12 cellular contexts compared by ENCODE assay signal in the genomic region with DNA sequence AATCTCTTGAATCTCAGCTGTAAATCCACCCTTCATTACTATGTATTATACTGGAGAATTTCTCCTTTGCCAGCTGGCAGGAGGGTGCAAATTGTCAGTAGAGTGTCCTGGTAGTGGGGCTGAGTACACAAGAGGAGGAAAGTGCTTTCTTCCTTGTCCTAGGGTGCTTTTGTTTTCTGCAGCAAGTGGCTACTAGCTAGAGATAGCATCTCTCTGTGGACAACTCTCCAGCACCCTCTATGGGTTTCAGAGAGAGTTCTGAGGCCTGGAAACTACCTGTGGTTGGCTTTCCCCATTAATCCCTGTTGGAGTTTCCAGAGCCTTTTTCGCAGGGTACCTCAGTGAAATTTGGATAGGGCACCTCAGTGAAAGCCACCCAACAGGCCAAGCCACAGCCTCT.
DNase-seq lines count a peak whose midpoint lies in the region; ATAC-seq and TF ChIP-seq lines count a peak whose summit lies in the region.
"Had no signal": no experiment of that assay in that cellular context is flagged by ENCODE, and none has a peak within 500 bp of the region (broad histone marks: within the 10 kb centered on the region; RNA-seq: fewer than 3 reads in every experiment).

No MANE protein-coding gene starts in this region.

- no peaks in the 10 kb centered on the region for H3K4me1 Mint-ChIP-seq in stimulated activated naive B cell treated with anti-CD40 and anti-IgM and Interleukin-4, amounts not matched to agents 10 μg/mL and 1 μg/mL and 100 μg/mL, for 72 hours
- H3K4me1 Mint-ChIP-seq in stimulated activated naive CD8-positive, alpha-beta T cell treated with anti-CD3 and anti-CD28 coated beads, Interleukin-15, amount 100 ng/mL, for 72 hours = no peaks in the 10 kb centered on the region

- TF ChIP-seq CTCF in GM12874 (IDR thresholded peaks at IDR 0.05; ENCODE audit: insufficient read depth, low read depth, low read length) = peak; percentile 47
- peak; percentile 57 for TF ChIP-seq CTCF in OCI-LY7 (conservative IDR thresholded peaks at IDR 0.05; ENCODE audit: low read length)
- no peak for TF ChIP-seq CTCF in gastroesophageal sphincter (IDR thresholded peaks at IDR 0.05)

- ATAC-seq in HG02938 (IDR thresholded peaks at IDR 0.05; ENCODE audit: unreplicated experiment) (no peak), gastroesophageal sphincter (no peak)
- no peak for ATAC-seq in stimulated activated naive B cell treated with anti-CD40 and anti-IgM and Interleukin-4, amounts not matched to agents 10 μg/mL and 1 μg/mL and 100 μg/mL, for 72 hours (replicated peaks)
- no peak for ATAC-seq in stimulated activated naive CD8-positive, alpha-beta T cell treated with anti-CD3 and anti-CD28 coated beads, Interleukin-15, amount 100 ng/mL, for 72 hours
- ATAC-seq: natural killer cell treated with Interleukin-12 subunit alpha and Interleukin-12 subunit beta and Interleukin-15 and Interleukin-18, amount 100 ng/mL, for 72 hours had no signal

- H4K20me1 ChIP-seq in OCI-LY7 (ENCODE audit: insufficient read depth, low read length) = no peaks in the 10 kb centered on the region

- H2AFZ ChIP-seq in OCI-LY7 (ENCODE audit: low read length) = no peak overlapping the region

- no peak overlapping the region for H3K4me2 ChIP-seq in OCI-LY7 (ENCODE audit: low read length)

- no peak for TF ChIP-seq EP300 in gastroesophageal sphincter (IDR thresholded peaks at IDR 0.05)

- DNase-seq in ACHN (peak; percentile 14), OCI-LY7 (ENCODE audit: low spot score) (no peak), fibroblast of peridontal ligament (ENCODE audit: extremely low read depth) (peak; percentile 15)
- DNase-seq in stimulated activated naive B cell treated with anti-CD40 and anti-IgM and Interleukin-4, amounts not matched to agents 10 μg/mL and 1 μg/mL and 100 μg/mL, for 72 hours = no peak
- DNase-seq in stimulated activated naive CD8-positive, alpha-beta T cell treated with anti-CD3 and anti-CD28 coated beads, Interleukin-15, amount 100 ng/mL, for 72 hours = no peak
- DNase-seq: DMS153 had no signal

- H3K9me2 ChIP-seq in OCI-LY7 (ENCODE audit: insufficient read depth, low read length) = no peaks in the 10 kb centered on the region

- no peak overlapping the region for H3K4me3 ChIP-seq in OCI-LY7 (ENCODE audit: low read depth, low read length, poor library complexity, severe bottlenecking)
- no peak overlapping the region for H3K4me3 ChIP-seq in gastroesophageal sphincter
- H3K4me3 ChIP-seq: SJSA1 had no signal

- 71% methylated on average over 1 of the region's 1 CpG; no CpG with 5 or more reads in 1 of the 2 donors for WGBS in gastroesophageal sphincter (ENCODE audit: low coverage in 1 of 2), 2 donors

- H3K27me3 Mint-ChIP-seq in stimulated activated naive B cell treated with anti-CD40 and anti-IgM and Interleukin-4, amounts not matched to agents 10 μg/mL and 1 μg/mL and 100 μg/mL, for 72 hours = no peaks in the 10 kb centered on the region
- H3K27me3 Mint-ChIP-seq in stimulated activated naive CD8-positive, alpha-beta T cell treated with anti-CD3 and anti-CD28 coated beads, Interleukin-15, amount 100 ng/mL, for 72 hours = no peaks in the 10 kb centered on the region
- H3K27me3 Mint-ChIP-seq: natural killer cell treated with Interleukin-12 subunit alpha and Interleukin-12 subunit beta and Interleukin-15 and Interleukin-18, amount 100 ng/mL, for 72 hours had no signal

- H3K36me3 ChIP-seq in OCI-LY7 (ENCODE audit: insufficient read depth, low read length) (no peaks in the 10 kb centered on the region), gastroesophageal sphincter (no peaks in the 10 kb centered on the region)
- H3K36me3 ChIP-seq: SJSA1 had no signal

- peaks cover 4% of the 10 kb centered on the region in 2 donors for H3K9me3 Mint-ChIP-seq in stimulated activated naive B cell treated with anti-CD40 and anti-IgM and Interleukin-4, amounts not matched to agents 10 μg/mL and 1 μg/mL and 100 μg/mL, for 72 hours
- peaks cover 7 to 10% of the 10 kb centered on the region in 2 donors for H3K9me3 Mint-ChIP-seq in stimulated activated naive CD8-positive, alpha-beta T cell treated with anti-CD3 and anti-CD28 coated beads, Interleukin-15, amount 100 ng/mL, for 72 hours
- H3K9me3 Mint-ChIP-seq: activated T-helper 1 cell treated with anti-CD3 and anti-CD28 coated beads, Interleukin-12 subunit alpha, Interleukin-12 subunit beta, Interleukin-2, Interleukin-4 antibody, amounts not matched to agents 30 ng/mL and 10 ng/mL and 1 ng/mL, durations not matched to agents 14 hours and 24 hours and 36 hours had no signal

- H3K9me3 ChIP-seq in OCI-LY7 (ENCODE audit: low read length) (no peaks in the 10 kb centered on the region), gastroesophageal sphincter (no peaks in the 10 kb centered on the region)
- H3K9me3 ChIP-seq: SJSA1 had no signal

- H3K4me3 Mint-ChIP-seq in stimulated activated naive B cell treated with anti-CD40 and anti-IgM and Interleukin-4, amounts not matched to agents 10 μg/mL and 1 μg/mL and 100 μg/mL, for 72 hours = no peak overlapping the region
- H3K4me3 Mint-ChIP-seq in stimulated activated naive CD8-positive, alpha-beta T cell treated with anti-CD3 and anti-CD28 coated beads, Interleukin-15, amount 100 ng/mL, for 72 hours = no peak overlapping the region
- H3K4me3 Mint-ChIP-seq: activated T-helper 1 cell treated with anti-CD3 and anti-CD28 coated beads, Interleukin-12 subunit alpha, Interleukin-12 subunit beta, Interleukin-2, Interleukin-4 antibody, amounts not matched to agents 30 ng/mL and 10 ng/mL and 1 ng/mL, durations not matched to agents 14 hours and 24 hours and 36 hours; natural killer cell treated with Interleukin-12 subunit alpha and Interleukin-12 subunit beta and Interleukin-15 and Interleukin-18, amount 100 ng/mL, for 72 hours had no signal

- CTCF ChIA-PET in OCI-LY7 (lab: Charles Lee; ENCODE audit: unreplicated experiment) = no interaction called here

- no peaks in the 10 kb centered on the region for H3K36me3 Mint-ChIP-seq in stimulated activated naive B cell treated with anti-CD40 and anti-IgM and Interleukin-4, amounts not matched to agents 10 μg/mL and 1 μg/mL and 100 μg/mL, for 72 hours
- H3K36me3 Mint-ChIP-seq: natural killer cell treated with Interleukin-12 subunit alpha and Interleukin-12 subunit beta and Interleukin-15 and Interleukin-18, amount 100 ng/mL, for 72 hours had no signal

- H3K27ac Mint-ChIP-seq in stimulated activated naive B cell treated with anti-CD40 and anti-IgM and Interleukin-4, amounts not matched to agents 10 μg/mL and 1 μg/mL and 100 μg/mL, for 72 hours = no peak overlapping the region
- no peak overlapping the region for H3K27ac Mint-ChIP-seq in stimulated activated naive CD8-positive, alpha-beta T cell treated with anti-CD3 and anti-CD28 coated beads, Interleukin-15, amount 100 ng/mL, for 72 hours
- H3K27ac Mint-ChIP-seq: activated T-helper 1 cell treated with anti-CD3 and anti-CD28 coated beads, Interleukin-12 subunit alpha, Interleukin-12 subunit beta, Interleukin-2, Interleukin-4 antibody, amounts not matched to agents 30 ng/mL and 10 ng/mL and 1 ng/mL, durations not matched to agents 14 hours and 24 hours and 36 hours; natural killer cell treated with Interleukin-12 subunit alpha and Interleukin-12 subunit beta and Interleukin-15 and Interleukin-18, amount 100 ng/mL, for 72 hours had no signal

- no peaks in the 10 kb centered on the region for H3K27me3 ChIP-seq in gastroesophageal sphincter

- no peak for TF ChIP-seq POLR2A in gastroesophageal sphincter (IDR thresholded peaks at IDR 0.05)

- no peaks in the 10 kb centered on the region for H3K79me2 ChIP-seq in OCI-LY7 (ENCODE audit: insufficient read depth, low read depth, low read length)

- intact Hi-C loops in OCI-LY7 (cut with micrococcal nuclease; ENCODE audit: unreplicated experiment) = no loop called here

- BruUV-seq in OCI-LY7 (replicated peaks; lab: Mats Ljungman, UMichigan) = no TSS peak

- H3K27ac ChIP-seq in OCI-LY7 (ENCODE audit: low read depth, low read length, poor library complexity, severe bottlenecking) = no peak overlapping the region
- H3K27ac ChIP-seq in gastroesophageal sphincter = no peak overlapping the region
- H3K27ac ChIP-seq: SJSA1 had no signal

- in situ Hi-C loops in ACHN (cut with HindIII; ENCODE audit: low pct_ligation_motif_present, low pct_unique_long_range_greater_than_20kb, low sequenced_read_pairs) = no loop called here

- no peaks in the 10 kb centered on the region for H3K4me1 ChIP-seq in OCI-LY7 (ENCODE audit: insufficient read depth, low read length, poor library complexity, severe bottlenecking)
- H3K4me1 ChIP-seq in gastroesophageal sphincter = no peaks in the 10 kb centered on the region
- H3K4me1 ChIP-seq: SJSA1 had no signal

- POLR2A ChIA-PET in OCI-LY7 (lab: Charles Lee) = no interaction called here

Comparison
In these comparisons a context has a peak if more than half of its experiments do, and no peak if none do; other contexts are left out.
1. DNase-seq: peak in ACHN (single experiment) and fibroblast of peridontal ligament (single experiment); none in OCI-LY7 (single experiment), stimulated activated naive B cell treated with anti-CD40 and anti-IgM and Interleukin-4, amounts not matched to agents 10 μg/mL and 1 μg/mL and 100 μg/mL, for 72 hours (single experiment) and stimulated activated naive CD8-positive, alpha-beta T cell treated with anti-CD3 and anti-CD28 coated beads, Interleukin-15, amount 100 ng/mL, for 72 hours (0 of 2).
2. CTCF ChIP-seq: peak in GM12874 (single experiment) and OCI-LY7 (single experiment); none in gastroesophageal sphincter (0 of 4).